Comparison of ENCODE assay signal across 8 cellular contexts in genomic region chrX:38327775-38328081, GRCh38. TPM values are rescaled to one million over a fixed set of nuclear protein-coding genes. Genes with fewer than 3 reads are reported as not detected.
DNase-seq lines count a peak whose midpoint lies in the region; ATAC-seq and TF ChIP-seq lines count a peak whose summit lies in the region.

No MANE protein-coding gene starts in this region.

- peak overlapping the region; percentile 91; the same call in 2 of the 3 replicates for H3K4me3 Mint-ChIP-seq in GM23338
- peak overlapping the region; percentile 88 for H3K4me3 Mint-ChIP-seq in activated CD4-positive, alpha-beta memory T cell treated with anti-CD3 and anti-CD28 coated beads, Interleukin-2, amount 10 ng/mL, durations not matched to agents 7 days and 5 days

- no peak overlapping the region for H3K27ac ChIP-seq in A673 (ENCODE audit: low read depth, low read length, poor library complexity, severe bottlenecking)
- no peak overlapping the region for H3K27ac ChIP-seq in GM23338 (ENCODE audit: low read depth)
- H3K27ac ChIP-seq in mesenchymal stem cell (ENCODE audit: low read length, poor library complexity, severe bottlenecking), result no peak overlapping the region

- no peak overlapping the region for H3K23ac ChIP-seq in mesenchymal stem cell (ENCODE audit: low read length in 2 of 2)

- H3K4me1 Mint-ChIP-seq in GM23338, result peaks cover 6% of the 10 kb centered on the region; the same call in 2 of the 3 replicates
- H3K4me1 Mint-ChIP-seq in activated CD4-positive, alpha-beta memory T cell treated with anti-CD3 and anti-CD28 coated beads, Interleukin-2, amount 10 ng/mL, durations not matched to agents 7 days and 5 days, result peaks cover 25% of the 10 kb centered on the region

- H3K18ac ChIP-seq in mesenchymal stem cell (ENCODE audit: low read depth in 1 of 2, low read length in 2 of 2), result no peak overlapping the region

- H3K27me3 Mint-ChIP-seq in GM23338 (ENCODE audit: insufficient read depth, low read depth, poor library complexity), result peaks cover 2% of the 10 kb centered on the region
- no peaks in the 10 kb centered on the region for H3K27me3 Mint-ChIP-seq in activated CD4-positive, alpha-beta memory T cell treated with anti-CD3 and anti-CD28 coated beads, Interleukin-2, amount 10 ng/mL, durations not matched to agents 7 days and 5 days

- H2BK12ac ChIP-seq in mesenchymal stem cell (ENCODE audit: low read length in 2 of 2), result no peak overlapping the region

- no peak overlapping the region for H2BK5ac ChIP-seq in mesenchymal stem cell (ENCODE audit: low read depth, low read length, poor library complexity, severe bottlenecking)

- 0 out of 2 replicates have a peak overlapping the region, but pooled peaks have one; percentile 84 for H2AFZ ChIP-seq in GM23338
- no peak overlapping the region for H2AFZ ChIP-seq in mesenchymal stem cell (ENCODE audit: low read depth, low read length)

- WGBS in mesenchymal stem cell, result no CpG with 5 or more reads among the region's 4 CpGs

- DNase-seq in A673 (ENCODE audit: low spot score) (no peak), GM23338 (ENCODE audit: low spot score) (no peak), mesenchymal stem cell (no peak), superior temporal gyrus (ENCODE audit: extremely low spot score) (no peak), NCI-H226 (no peak), NOMO-1 treated with dmso at 0.1 percent for 144 hours (lab: John Stamatoyannopoulos, UW; ENCODE audit: unreplicated experiment) (no peak)
- DNase-seq in activated CD4-positive, alpha-beta memory T cell treated with anti-CD3 and anti-CD28 coated beads, Interleukin-2, amount 10 ng/mL, durations not matched to agents 7 days and 5 days, result no peak
- no peak for DNase-seq in activated CD4-positive, CD25-positive, alpha-beta regulatory T cell treated with anti-CD3 and anti-CD28 coated beads, Interleukin-2, amount 50 U/mL, for 72 hours

- no peaks in the 10 kb centered on the region for H3K27me3 ChIP-seq in A673 (replicated peaks; ENCODE audit: insufficient read depth, low read depth, low read length, poor library complexity)
- no peaks in the 10 kb centered on the region for H3K27me3 ChIP-seq in GM23338 (ENCODE audit: insufficient read depth)
- no peaks in the 10 kb centered on the region for H3K27me3 ChIP-seq in mesenchymal stem cell (ENCODE audit: control insufficient read depth in 1 of 2, insufficient read depth in 1 of 2, low read length in 2 of 2)

- no peaks in the 10 kb centered on the region for H3K4me1 ChIP-seq in A673 (ENCODE audit: insufficient read depth, low read length, poor library complexity, severe bottlenecking)
- no peaks in the 10 kb centered on the region for H3K4me1 ChIP-seq in GM23338 (ENCODE audit: insufficient read depth)
- H3K4me1 ChIP-seq in mesenchymal stem cell (ENCODE audit: control insufficient read depth, insufficient read depth, low read depth, low read length), result no peaks in the 10 kb centered on the region

- H4K8ac ChIP-seq in mesenchymal stem cell (ENCODE audit: low read length), result no peak overlapping the region

- POLR2A ChIA-PET in A673 (lab: Charles Lee; ENCODE audit: low non-redundant PET), result no interaction called here
- POLR2A ChIA-PET in activated CD4-positive, alpha-beta memory T cell treated with anti-CD3 and anti-CD28 coated beads, Interleukin-2, amount 10 ng/mL, durations not matched to agents 7 days and 5 days (lab: Charles Lee), result interaction anchor here (1.3 kb wide), 1 partner anchor 20 kb away, joined by 4 read pairs; no protein-coding TSS in a partner anchor

- no peaks in the 10 kb centered on the region; the same call in 2 of the 3 replicates for H3K9me3 Mint-ChIP-seq in GM23338
- no peaks in the 10 kb centered on the region for H3K9me3 Mint-ChIP-seq in activated CD4-positive, alpha-beta memory T cell treated with anti-CD3 and anti-CD28 coated beads, Interleukin-2, amount 10 ng/mL, durations not matched to agents 7 days and 5 days

- H3K9me2 ChIP-seq in GM23338 (ENCODE audit: insufficient read depth), result no peaks in the 10 kb centered on the region

- H3K14ac ChIP-seq in mesenchymal stem cell (ENCODE audit: low read length in 2 of 2), result no peak overlapping the region

- TF ChIP-seq CTCF in A673 (conservative IDR thresholded peaks at IDR 0.05; ENCODE audit: low read depth, low read length) (peak; percentile 5; the same call in 1 of the 2 replicates), GM23338 (conservative IDR thresholded peaks at IDR 0.05; ENCODE audit: low read depth in 2 of 2) (no peak)

- peak overlapping the region; percentile 95 for H3K9ac ChIP-seq in mesenchymal stem cell (ENCODE audit: low read length)

- no peaks in the 10 kb centered on the region for H4K20me1 ChIP-seq in GM23338 (replicated peaks; ENCODE audit: insufficient read depth)

- no peaks in the 10 kb centered on the region for H3K79me1 ChIP-seq in mesenchymal stem cell (replicated peaks; ENCODE audit: low read length, poor library complexity, severe bottlenecking)

- no peak for ATAC-seq in GM23338

- H3K4me2 ChIP-seq in GM23338 (peak overlapping the region; percentile 67), mesenchymal stem cell (ENCODE audit: low read length, poor library complexity, severe bottlenecking) (peak overlapping the region; percentile 45)

- H3K36me3 ChIP-seq in A673 (ENCODE audit: insufficient read depth, low read length, poor library complexity, severe bottlenecking), result no peaks in the 10 kb centered on the region
- H3K36me3 ChIP-seq in GM23338 (ENCODE audit: insufficient read depth), result no peaks in the 10 kb centered on the region
- H3K36me3 ChIP-seq in mesenchymal stem cell (ENCODE audit: control insufficient read depth in 1 of 2, insufficient read depth in 2 of 2, low read depth in 1 of 2, low read length in 2 of 2), result no peaks in the 10 kb centered on the region

- intact Hi-C loops in A673 (cut with micrococcal nuclease; ENCODE audit: unreplicated experiment), result loop anchor here (5.0 kb wide), 1 partner anchor 65 kb away; no protein-coding TSS in a partner anchor

- CTCF ChIA-PET in A673 (lab: Charles Lee), result interaction anchor here (0.7 to 1.1 kb wide), 2 partner anchors 15 to 26 kb away, joined by 3 read pairs; no protein-coding TSS in a partner anchor
- CTCF ChIA-PET in activated CD4-positive, alpha-beta memory T cell treated with anti-CD3 and anti-CD28 coated beads, Interleukin-2, amount 10 ng/mL, durations not matched to agents 7 days and 5 days (lab: Charles Lee), result interaction anchor here (0.5 to 2.1 kb wide), 11 partner anchors 11 to 398 kb away, joined by 3 to 18 read pairs (median 5); partner anchors contain the start of gene SRPX

- no peaks in the 10 kb centered on the region for H3K36me3 Mint-ChIP-seq in GM23338 (ENCODE audit: low read depth)
- H3K36me3 Mint-ChIP-seq in activated CD4-positive, alpha-beta memory T cell treated with anti-CD3 and anti-CD28 coated beads, Interleukin-2, amount 10 ng/mL, durations not matched to agents 7 days and 5 days (ENCODE audit: low read depth), result no peaks in the 10 kb centered on the region

- no peak overlapping the region for H4K91ac ChIP-seq in mesenchymal stem cell (ENCODE audit: low read length)

- no peak overlapping the region for H3K4ac ChIP-seq in mesenchymal stem cell (ENCODE audit: low read depth in 1 of 2, low read length in 2 of 2)

- no TSS peak for BruUV-seq in A673 (replicated peaks; lab: Mats Ljungman, UMichigan)

- H3K4me3 ChIP-seq in A673 (ENCODE audit: low read depth, low read length, poor library complexity, severe bottlenecking) (peak overlapping the region; percentile 73), GM23338 (0 out of 2 replicates have a peak overlapping the region, but pooled peaks have one; percentile 20), mesenchymal stem cell (ENCODE audit: insufficient read depth in 1 of 2, low read depth in 1 of 2, low read length in 2 of 2) (peak overlapping the region in 1 of 2 experiments; percentile 80)

- H3K79me2 ChIP-seq in GM23338 (replicated peaks; ENCODE audit: insufficient read depth), result peaks cover 5% of the 10 kb centered on the region; the same call in 1 of the 2 replicates

- H3K9me3 ChIP-seq in A673 (ENCODE audit: low read depth, low read length, poor library complexity, severe bottlenecking) (no peaks in the 10 kb centered on the region), mesenchymal stem cell (ENCODE audit: control insufficient read depth, low read length) (no peaks in the 10 kb centered on the region)

- no peak overlapping the region for H3K27ac Mint-ChIP-seq in GM23338
- H3K27ac Mint-ChIP-seq in activated CD4-positive, alpha-beta memory T cell treated with anti-CD3 and anti-CD28 coated beads, Interleukin-2, amount 10 ng/mL, durations not matched to agents 7 days and 5 days, result peak overlapping the region; percentile 82

- no peak overlapping the region for H2BK120ac ChIP-seq in mesenchymal stem cell (ENCODE audit: low read depth, low read length)

- H2BK15ac ChIP-seq in mesenchymal stem cell (ENCODE audit: low read depth, poor library complexity, severe bottlenecking), result no peak overlapping the region

- H2AK5ac ChIP-seq in mesenchymal stem cell (ENCODE audit: low read length, severe bottlenecking), result no peak overlapping the region

- H3F3A ChIP-seq in GM23338 (replicated peaks; ENCODE audit: low read depth), result no peaks in the 10 kb centered on the region

RNA-seq across cellular contexts. Expression of gene RPGR, which starts 0.4 kb away (rescaled TPM):
- 12.3 and 15.1 TPM in 2 replicates for total RNA-seq in A673 (2021)
- 19.6 and 36.3 TPM in 2 replicates for total RNA-seq in GM23338 (2014; rRNA removed; shearing (Covaris generic))
- polyA plus RNA-seq in GM23338 (2016; fragmentation: Nextera tagmentation; extraction: Ambion mirVana), result 7.4 and 9.0 TPM in 2 replicates
- total RNA-seq in activated CD4-positive, alpha-beta memory T cell treated with anti-CD3 and anti-CD28 coated beads, Interleukin-2, amount 10 ng/mL, durations not matched to agents 7 days and 5 days, result 1 to 10 TPM; 4.5 to 5.9 TPM
- polyA plus RNA-seq in mesenchymal stem cell (2013, experiment 1 of 2), result 3.7 TPM
- polyA plus RNA-seq in mesenchymal stem cell (2013, experiment 2 of 2), result 3.7 TPM

RNA-seq across cellular contexts. Expression of gene OTC, which starts 24.7 kb away (rescaled TPM):
- total RNA-seq in A673 (2021), result not detected in 2 replicates
- total RNA-seq in GM23338 (2014; rRNA removed; shearing (Covaris generic)), result not detected in 2 replicates
- polyA plus RNA-seq in GM23338 (2016; fragmentation: Nextera tagmentation; extraction: Ambion mirVana), result not detected in 2 replicates
- not detected for total RNA-seq in activated CD4-positive, alpha-beta memory T cell treated with anti-CD3 and anti-CD28 coated beads, Interleukin-2, amount 10 ng/mL, durations not matched to agents 7 days and 5 days
- polyA plus RNA-seq in mesenchymal stem cell (2013, experiment 1 of 2), result not detected
- not detected for polyA plus RNA-seq in mesenchymal stem cell (2013, experiment 2 of 2)
